ENCODE assay signal across 16 cellular contexts in genomic region chr9:106621299-106621920, GRCh38.
DNase-seq lines count a peak whose midpoint lies in the region; ATAC-seq and TF ChIP-seq lines count a peak whose summit lies in the region.
"Had no signal": no experiment of that assay in that cellular context is flagged by ENCODE, and none has a peak within 500 bp of the region (broad histone marks: within the 10 kb centered on the region; RNA-seq: fewer than 3 reads in every experiment).

No MANE protein-coding gene starts in this region.

- H3K4me1 ChIP-seq in gastrocnemius medialis = no peaks in the 10 kb centered on the region
- no peaks in the 10 kb centered on the region for H3K4me1 ChIP-seq in right lobe of liver
- H3K4me1 ChIP-seq: ascending aorta; BLaER1 treated with 17β-estradiol and CSF1 and Interleukin-3, amounts not matched to agents 10 nM and 100 nM; Peyer's patch had no signal

- in situ Hi-C loops in gastrocnemius medialis (cut with MboI; ENCODE audit: low sequenced_read_pairs in 4 of 4) = loop anchor here in 1 of 4 donors (25.0 kb wide), 1 partner anchor 109 kb away; no protein-coding TSS in a partner anchor

- 63% methylated on average over 13 of the region's 13 CpGs for WGBS in right lobe of liver (ENCODE audit: insufficient coverage, low coverage, low lambda C conversion rate, missing lambda C conversion rate)

- H3K4me3 ChIP-seq in gastrocnemius medialis (peak overlapping the region in 1 of 4 donors; percentile 11), right lobe of liver (no peak overlapping the region)
- H3K4me3 ChIP-seq: ascending aorta; BLaER1 treated with 17β-estradiol and CSF1 and Interleukin-3, amounts not matched to agents 10 nM and 100 nM; heart left ventricle; lung; Peyer's patch had no signal

- H3K9me3 ChIP-seq in gastrocnemius medialis (no peaks in the 10 kb centered on the region), right lobe of liver (no peaks in the 10 kb centered on the region)
- H3K9me3 ChIP-seq: ascending aorta; BLaER1 treated with 17β-estradiol and CSF1 and Interleukin-3, amounts not matched to agents 10 nM and 100 nM; heart left ventricle; Peyer's patch had no signal

- H3K27me3 Mint-ChIP-seq in brain = no peaks in the 10 kb centered on the region
- H3K27me3 Mint-ChIP-seq in T-cell = no peaks in the 10 kb centered on the region

- peak; percentile 72 to 75 for ATAC-seq in gastrocnemius medialis
- ATAC-seq in T-cell (replicated peaks in 1 of 4) = no peak
- ATAC-seq in right lobe of liver = no peak
- no peak for ATAC-seq in GM21529 (IDR thresholded peaks at IDR 0.05; ENCODE audit: unreplicated experiment)

- H3K4me1 Mint-ChIP-seq in brain = peaks cover 48% of the 10 kb centered on the region
- H3K4me1 Mint-ChIP-seq in T-cell = no peaks in the 10 kb centered on the region

- POLR2A ChIA-PET in T-cell (lab: Charles Lee) = no interaction called here

- no peaks in the 10 kb centered on the region for H3K36me3 ChIP-seq in gastrocnemius medialis
- H3K36me3 ChIP-seq in right lobe of liver = no peaks in the 10 kb centered on the region
- H3K36me3 ChIP-seq: ascending aorta; BLaER1 treated with 17β-estradiol and CSF1 and Interleukin-3, amounts not matched to agents 10 nM and 100 nM; heart left ventricle; Peyer's patch had no signal

- TF ChIP-seq CTCF in brain (conservative IDR thresholded peaks at IDR 0.05) (no peak), gastrocnemius medialis (IDR thresholded peaks at IDR 0.05 in 4 of 5, conservative IDR thresholded peaks at IDR 0.05 in 1 of 5) (no peak), right lobe of liver (IDR thresholded peaks at IDR 0.05) (no peak)

- H3K4me3 Mint-ChIP-seq in brain = peak overlapping the region; percentile 58 to 81 (median 75)
- H3K4me3 Mint-ChIP-seq in T-cell = no peak overlapping the region

- no peaks in the 10 kb centered on the region for H3K27me3 ChIP-seq in gastrocnemius medialis
- H3K27me3 ChIP-seq in right lobe of liver = no peaks in the 10 kb centered on the region
- H3K27me3 ChIP-seq: ascending aorta; BLaER1 treated with 17β-estradiol and CSF1 and Interleukin-3, amounts not matched to agents 10 nM and 100 nM; heart left ventricle; Peyer's patch had no signal

- CTCF ChIA-PET in T-cell (lab: Charles Lee) = no interaction called here

- no peak overlapping the region for H3K27ac ChIP-seq in gastrocnemius medialis
- H3K27ac ChIP-seq in right lobe of liver = no peak overlapping the region
- H3K27ac ChIP-seq: ascending aorta; BLaER1 treated with 17β-estradiol and CSF1 and Interleukin-3, amounts not matched to agents 10 nM and 100 nM; Peyer's patch had no signal

- DNase-seq in LHCN-M2 (ENCODE audit: low read depth) = peak; percentile 30
- DNase-seq in inferior parietal cortex (ENCODE audit: extremely low spot score) = peak; percentile 28
- no peak for DNase-seq in gastrocnemius medialis
- DNase-seq in T-cell = no peak
- DNase-seq in right lobe of liver = no peak
- DNase-seq in DMS53 treated with DMSO at 0.1 percent for 48 hours (lab: John Stamatoyannopoulos, UW; ENCODE audit: unreplicated experiment) = no peak
- DNase-seq: activated CD4-positive, alpha-beta T cell treated with anti-CD3 and anti-CD28 coated beads, Interleukin-2, amount 50 U/mL, for 4 hours; NCI-H2227 treated with DMSO at 0.1 percent for 48 hours; Peyer's patch; stimulated activated naive CD4-positive, alpha-beta T cell had no signal

- intact Hi-C loops in gastrocnemius medialis (cut with DNase I; ENCODE audit: low total_unique reads) = no loop called here
- intact Hi-C loops in right lobe of liver (cut with DNase I) = no loop called here

- TF ChIP-seq POLR2A in gastrocnemius medialis (IDR thresholded peaks at IDR 0.05) (no peak), right lobe of liver (IDR thresholded peaks at IDR 0.05) (no peak)

- H3K27ac Mint-ChIP-seq in brain = peak overlapping the region; percentile 79 to 98 (median 94)
- no peak overlapping the region for H3K27ac Mint-ChIP-seq in T-cell

- no peaks in the 10 kb centered on the region for H3K36me3 Mint-ChIP-seq in brain
- H3K36me3 Mint-ChIP-seq in T-cell = no peaks in the 10 kb centered on the region

- peaks cover 0 to 2% (median 0%) of the 10 kb centered on the region in 5 experiments for H3K9me3 Mint-ChIP-seq in brain
- peaks cover 0 to 4% (median 0%) of the 10 kb centered on the region in 3 donors for H3K9me3 Mint-ChIP-seq in T-cell

Comparison
In these comparisons a context has a peak if more than half of its experiments do, and no peak if none do; other contexts are left out.
1. DNase-seq: peak in LHCN-M2 (single experiment) and inferior parietal cortex (single experiment); none in gastrocnemius medialis (0 of 2), T-cell (0 of 34), right lobe of liver (0 of 3) and DMS53 treated with DMSO at 0.1 percent for 48 hours (single experiment).
2. H3K27ac Mint-ChIP-seq: peak in brain (5 of 5); none in T-cell (0 of 2).
3. H3K4me3 Mint-ChIP-seq: peak in brain (5 of 5); none in T-cell (0 of 3).
4. ATAC-seq: peak in gastrocnemius medialis (2 of 2); none in T-cell (0 of 4), right lobe of liver (0 of 4) and GM21529 (single experiment).